In genomic region chr2:232691117-232691516, GRCh38 we compare ENCODE assay signal across 4 cellular contexts. TPM values are rescaled to one million over a fixed set of nuclear protein-coding genes. Genes with fewer than 3 reads are reported as not detected.
"Had no signal": no experiment of that assay in that cellular context is flagged by ENCODE, and none has a peak within 500 bp of the region (broad histone marks: within the 10 kb centered on the region; RNA-seq: fewer than 3 reads in every experiment).

No MANE protein-coding gene starts in this region.

RNA-seq across cellular contexts. Expression of gene EFHD1, which starts 57.7 kb away (rescaled TPM):
- total RNA-seq: dermis microvascular lymphatic vessel endothelial cell, endothelial cell of umbilical vein, fibroblast of lung, foreskin keratinocyte had no signal
